15 cellular contexts compared by ENCODE assay signal in the genomic region with DNA sequence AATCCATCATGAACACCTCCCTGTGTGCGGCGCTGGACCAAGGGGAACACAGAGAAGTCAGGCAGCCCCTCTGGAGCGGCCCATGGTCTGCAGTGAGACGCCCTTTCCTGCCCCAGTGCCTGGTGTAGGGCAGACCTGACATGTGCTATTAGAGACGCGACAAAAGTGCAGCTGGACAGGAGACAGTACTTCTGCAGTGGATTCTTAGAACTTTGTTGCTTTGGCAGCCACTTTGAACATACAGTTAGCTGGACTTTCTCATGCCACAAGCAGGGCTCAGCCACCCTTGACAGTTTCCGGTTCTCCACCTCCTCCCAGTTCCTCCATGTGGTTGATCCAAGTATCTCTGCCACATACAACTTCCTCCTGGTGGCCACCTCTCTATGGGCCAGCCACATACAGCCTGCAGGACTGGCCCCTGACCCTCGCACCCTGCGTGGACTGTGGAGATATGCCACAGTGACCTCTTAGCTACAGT. TPM values are rescaled to one million over a fixed set of nuclear protein-coding genes. Genes with fewer than 3 reads are reported as not detected.
DNase-seq lines count a peak whose midpoint lies in the region; ATAC-seq, FAIRE-seq and TF ChIP-seq lines count a peak whose summit lies in the region.
"Had no signal": no experiment of that assay in that cellular context is flagged by ENCODE, and none has a peak within 500 bp of the region (broad histone marks: within the 10 kb centered on the region; RNA-seq: fewer than 3 reads in every experiment).

No MANE protein-coding gene starts in this region.

- no peaks in the 10 kb centered on the region for H3K27me3 ChIP-seq in RWPE2 (ENCODE audit: insufficient read depth, poor library complexity, severe bottlenecking)
- no peaks in the 10 kb centered on the region for H3K27me3 ChIP-seq in MG63
- H3K27me3 ChIP-seq: tibial artery had no signal

- peaks cover 0 to 14% of the 10 kb centered on the region in 2 donors for H3K36me3 Mint-ChIP-seq in stimulated activated naive B cell treated with anti-CD40 and anti-IgM and Interleukin-4, amounts not matched to agents 10 μg/mL and 1 μg/mL and 100 μg/mL, for 72 hours
- H3K36me3 Mint-ChIP-seq in activated CD4-positive, alpha-beta memory T cell treated with anti-CD3 and anti-CD28 coated beads for 36 hours, result no peaks in the 10 kb centered on the region

- CTCF ChIA-PET in activated CD4-positive, alpha-beta memory T cell treated with anti-CD3 and anti-CD28 coated beads for 36 hours (lab: Charles Lee), result interaction anchor here (1.3 kb wide), 1 partner anchor 13 kb away, joined by 3 read pairs; no protein-coding TSS in a partner anchor

- H3K4me1 Mint-ChIP-seq in stimulated activated naive B cell treated with anti-CD40 and anti-IgM and Interleukin-4, amounts not matched to agents 10 μg/mL and 1 μg/mL and 100 μg/mL, for 72 hours, result peaks cover 42 to 79% of the 10 kb centered on the region in 2 donors
- H3K4me1 Mint-ChIP-seq in activated CD4-positive, alpha-beta memory T cell treated with anti-CD3 and anti-CD28 coated beads for 36 hours (ENCODE audit: low read depth), result no peaks in the 10 kb centered on the region
- H3K4me1 Mint-ChIP-seq: CD4-positive, alpha-beta memory T cell had no signal

- ATAC-seq in RWPE2 (ENCODE audit: low read depth), result 0 out of 3 replicates have a peak, but pooled peaks have one; percentile 29
- peak; percentile 32 for ATAC-seq in left colon
- peak; percentile 12 to 23 for ATAC-seq in stimulated activated naive B cell treated with anti-CD40 and anti-IgM and Interleukin-4, amounts not matched to agents 10 μg/mL and 1 μg/mL and 100 μg/mL, for 72 hours (replicated peaks)
- ATAC-seq in GM21529 (IDR thresholded peaks at IDR 0.05; ENCODE audit: unreplicated experiment), result no peak

- H3K9me3 ChIP-seq in RWPE2 (ENCODE audit: severe bottlenecking), result no peaks in the 10 kb centered on the region
- H3K9me3 ChIP-seq in MG63, result no peaks in the 10 kb centered on the region
- H3K9me3 ChIP-seq: tibial artery had no signal

- intact Hi-C loops in left colon (cut with DNase I, micrococcal nuclease), result no loop called here
- intact Hi-C loops in activated CD4-positive, alpha-beta memory T cell treated with anti-CD3 and anti-CD28 coated beads for 36 hours (cut with micrococcal nuclease), result no loop called here

- H3K4me3 Mint-ChIP-seq in stimulated activated naive B cell treated with anti-CD40 and anti-IgM and Interleukin-4, amounts not matched to agents 10 μg/mL and 1 μg/mL and 100 μg/mL, for 72 hours, result peak overlapping the region; percentile 17 to 36
- no peak overlapping the region for H3K4me3 Mint-ChIP-seq in activated CD4-positive, alpha-beta memory T cell treated with anti-CD3 and anti-CD28 coated beads for 36 hours
- H3K4me3 Mint-ChIP-seq: activated naive CD8-positive, alpha-beta T cell; CD4-positive, alpha-beta memory T cell had no signal

- H3K27me3 Mint-ChIP-seq in stimulated activated naive B cell treated with anti-CD40 and anti-IgM and Interleukin-4, amounts not matched to agents 10 μg/mL and 1 μg/mL and 100 μg/mL, for 72 hours, result no peaks in the 10 kb centered on the region
- peaks cover 14% of the 10 kb centered on the region for H3K27me3 Mint-ChIP-seq in activated CD4-positive, alpha-beta memory T cell treated with anti-CD3 and anti-CD28 coated beads for 36 hours
- H3K27me3 Mint-ChIP-seq: activated naive CD8-positive, alpha-beta T cell had no signal

- peak overlapping the region; percentile 91 for H3K27ac Mint-ChIP-seq in stimulated activated naive B cell treated with anti-CD40 and anti-IgM and Interleukin-4, amounts not matched to agents 10 μg/mL and 1 μg/mL and 100 μg/mL, for 72 hours
- H3K27ac Mint-ChIP-seq in activated CD4-positive, alpha-beta memory T cell treated with anti-CD3 and anti-CD28 coated beads for 36 hours, result no peak overlapping the region
- H3K27ac Mint-ChIP-seq: activated naive CD8-positive, alpha-beta T cell; CD4-positive, alpha-beta memory T cell had no signal

- H3K27ac ChIP-seq in RWPE2 (ENCODE audit: poor library complexity, severe bottlenecking), result no peak overlapping the region
- H3K27ac ChIP-seq: tibial artery had no signal

- no peaks in the 10 kb centered on the region for H3K9me3 Mint-ChIP-seq in stimulated activated naive B cell treated with anti-CD40 and anti-IgM and Interleukin-4, amounts not matched to agents 10 μg/mL and 1 μg/mL and 100 μg/mL, for 72 hours
- H3K9me3 Mint-ChIP-seq in activated CD4-positive, alpha-beta memory T cell treated with anti-CD3 and anti-CD28 coated beads for 36 hours, result no peaks in the 10 kb centered on the region
- H3K9me3 Mint-ChIP-seq: CD4-positive, alpha-beta memory T cell had no signal

- peak; percentile 51 for FAIRE-seq in GM18507 (lab: Jason Lieb, UNC)
- FAIRE-seq: HTR-8/SVneo had no signal

- POLR2A ChIA-PET in activated CD4-positive, alpha-beta memory T cell treated with anti-CD3 and anti-CD28 coated beads for 36 hours (lab: Charles Lee), result no interaction called here

- H3K4me3 ChIP-seq in RWPE2 (ENCODE audit: severe bottlenecking) (no peak overlapping the region), MG63 (no peak overlapping the region)
- H3K4me3 ChIP-seq: tibial artery had no signal

- TF ChIP-seq CTCF in RWPE2 (IDR thresholded peaks at IDR 0.05; ENCODE audit: poor library complexity, severe bottlenecking), result no peak

- no peak for DNase-seq in GM18507 (ENCODE audit: extremely low spot score, insufficient read length, low read depth)
- DNase-seq in RWPE2 (ENCODE audit: low spot score), result no peak
- DNase-seq in left colon, result no peak
- DNase-seq in stimulated activated naive B cell treated with anti-CD40 and anti-IgM and Interleukin-4, amounts not matched to agents 10 μg/mL and 1 μg/mL and 100 μg/mL, for 72 hours, result peak; percentile 35
- DNase-seq in MG63, result no peak
- DNase-seq in activated CD4-positive, alpha-beta memory T cell treated with anti-CD3 and anti-CD28 coated beads for 36 hours, result no peak
- no peak for DNase-seq in NCI-H1436 (lab: John Stamatoyannopoulos, UW)
- DNase-seq: CD4-positive, alpha-beta memory T cell; EL; NCI-H1048; NCI-H2171; tibial artery had no signal

- H3K36me3 ChIP-seq in RWPE2 (ENCODE audit: low read depth) (no peaks in the 10 kb centered on the region), MG63 (no peaks in the 10 kb centered on the region)

- no peaks in the 10 kb centered on the region for H3K4me1 ChIP-seq in RWPE2 (ENCODE audit: insufficient read depth, poor library complexity, severe bottlenecking)
- H3K4me1 ChIP-seq: tibial artery had no signal

RNA-seq across cellular contexts. Expression of a gene that starts 45.9 kb away (rescaled TPM):
- 100 to 1,000 TPM in 1 of 2 donors, 10 to 100 TPM in 1; 70.8 to 125 TPM for total RNA-seq in left colon
- total RNA-seq in MG63 (2014; rRNA removed; shearing (Covaris generic); ENCODE audit: low replicate concordance), result 31.4 and 41.9 TPM in 2 replicates
- total RNA-seq in activated CD4-positive, alpha-beta memory T cell treated with anti-CD3 and anti-CD28 coated beads for 36 hours, result 10 to 100 TPM in 1 of 2 experiments, 1 to 10 TPM in 1; 9.2 to 10.2 TPM
